Comparison of ENCODE assay signal across 19 cellular contexts in genomic region chr2:85907671-85908157, GRCh38. TPM values are rescaled to one million over a fixed set of nuclear protein-coding genes. Genes with fewer than 3 reads are reported as not detected.
DNase-seq lines count a peak whose midpoint lies in the region; ATAC-seq and TF ChIP-seq lines count a peak whose summit lies in the region.
"Had no signal": no experiment of that assay in that cellular context is flagged by ENCODE, and none has a peak within 500 bp of the region (broad histone marks: within the 10 kb centered on the region; RNA-seq: fewer than 3 reads in every experiment).

No MANE protein-coding gene starts in this region.

- POLR2A ChIA-PET in PC-3 (lab: Charles Lee; ENCODE audit: unreplicated experiment): no interaction called here

- H3K9me3 ChIP-seq in PC-3 (ENCODE audit: low read length) (no peaks in the 10 kb centered on the region), osteoblast (ENCODE audit: low read depth, low read length) (no peaks in the 10 kb centered on the region)
- H3K9me3 ChIP-seq: ovary, uterus had no signal

- H3K36me3 ChIP-seq in PC-3 (ENCODE audit: low read depth, low read length) (no peaks in the 10 kb centered on the region), osteoblast (ENCODE audit: insufficient read depth, low read length) (no peaks in the 10 kb centered on the region)
- H3K36me3 ChIP-seq: ovary, uterus had no signal

- no peak for TF ChIP-seq CTCF in PC-3 (conservative IDR thresholded peaks at IDR 0.05; ENCODE audit: low read depth, low read length)
- no peak for TF ChIP-seq CTCF in epithelial cell of esophagus (IDR thresholded peaks at IDR 0.05; ENCODE audit: insufficient read depth, low read depth, low read length, missing control alignments)
- TF ChIP-seq CTCF in osteoblast (IDR thresholded peaks at IDR 0.05; ENCODE audit: extremely low read depth, low read depth, low read length): no peak

- no peaks in the 10 kb centered on the region for H3K27me3 ChIP-seq in PC-3 (ENCODE audit: low read length)
- H3K27me3 ChIP-seq in osteoblast (ENCODE audit: insufficient read depth, low read length): no peaks in the 10 kb centered on the region
- H3K27me3 ChIP-seq: ovary, uterus had no signal

- H3K4me3 ChIP-seq in PC-3 (ENCODE audit: low read length) (no peak overlapping the region), epithelial cell of esophagus (ENCODE audit: low read length) (no peak overlapping the region), osteoblast (ENCODE audit: insufficient read depth, low read length) (no peak overlapping the region)
- H3K4me3 ChIP-seq: ovary, uterus had no signal

- no peaks in the 10 kb centered on the region for H3F3A ChIP-seq in PC-3 (ENCODE audit: low read length, unreplicated experiment)

- DNase-seq in HCEC 1CT (peak; percentile 13), PC-3 (peak; percentile 86), epithelial cell of esophagus (ENCODE audit: low read depth) (peak; percentile 97), osteoblast (ENCODE audit: insufficient read length, low spot score, missing footprints) (peak; percentile 76), erythroblast (lab: John Stamatoyannopoulos, UW) (no peak), KBM-7 (no peak), NCI-H524 treated with DMSO at 0.1 percent for 48 hours (lab: John Stamatoyannopoulos, UW) (no peak), CD1c-positive myeloid dendritic cell (ENCODE audit: extremely low spot score) (no peak)
- DNase-seq: activated CD4-positive, alpha-beta T cell treated with anti-CD3 and anti-CD28 coated beads for 4 hours; activated CD8-positive, alpha-beta memory T cell treated with anti-CD3 and anti-CD28 coated beads, Interleukin-2, amount 50 U/mL, for 48 hours; activated effector memory CD4-positive, alpha-beta T cell treated with anti-CD3 and anti-CD28 coated beads, Interleukin-2, amount 50 U/mL, for 16 hours; amygdala; left ventricle myocardium superior; NCI-H187; NCI-H345; ovary; T1000 had no signal

- no peak overlapping the region for H3K4me2 ChIP-seq in PC-3 (ENCODE audit: low read length)
- no peak overlapping the region for H3K4me2 ChIP-seq in osteoblast (ENCODE audit: insufficient read depth, low read length)

- H3K79me2 ChIP-seq in PC-3 (ENCODE audit: low read length) (no peaks in the 10 kb centered on the region), osteoblast (ENCODE audit: insufficient read depth, low read length) (no peaks in the 10 kb centered on the region)

- no peak overlapping the region for H3K9ac ChIP-seq in PC-3 (ENCODE audit: low read length)

- H4K20me1 ChIP-seq in PC-3 (ENCODE audit: low read length) (no peaks in the 10 kb centered on the region), osteoblast (ENCODE audit: insufficient read depth, low read length) (no peaks in the 10 kb centered on the region)

- in situ Hi-C loops in KBM-7 (cut with MboI; ENCODE audit: low pct_unique_long_range_greater_than_20kb, low sequenced_read_pairs): no loop called here

- intact Hi-C loops in PC-3 (cut with micrococcal nuclease): no loop called here

- TF ChIP-seq POLR2A in erythroblast (IDR thresholded peaks at IDR 0.05; ENCODE audit: low read length): no peak

- H3K4me1 ChIP-seq in PC-3 (ENCODE audit: insufficient read depth, low read length) (peaks cover 13% of the 10 kb centered on the region), osteoblast (ENCODE audit: insufficient read depth, low read length) (peaks cover 30% of the 10 kb centered on the region)

- CTCF ChIA-PET in PC-3 (lab: Charles Lee): no interaction called here

- H3K27ac ChIP-seq in PC-3 (ENCODE audit: low read length) (no peak overlapping the region), osteoblast (ENCODE audit: low read depth, low read length) (no peak overlapping the region)
- H3K27ac ChIP-seq: ovary had no signal

- BruUV-seq in PC-3 (replicated peaks; lab: Mats Ljungman, UMichigan): no TSS peak

- H2AFZ ChIP-seq in PC-3 (ENCODE audit: low read length) (no peak overlapping the region), osteoblast (ENCODE audit: low read length) (peak overlapping the region; percentile 37)

- no peaks in the 10 kb centered on the region for H3K9me2 ChIP-seq in PC-3 (replicated peaks; ENCODE audit: low read length)

- ATAC-seq in PC-3: peak; percentile 71
- ATAC-seq: left ventricle myocardium superior, SK-N-SH treated with all-trans-retinoic acid at 6 μM for 48 hours had no signal

RNA-seq across cellular contexts. Expression of gene ST3GAL5, which starts 18.9 kb away (rescaled TPM):
- 0.87 and 0.98 TPM in 2 replicates for total RNA-seq in PC-3 (2014; rRNA removed)
- total RNA-seq in osteoblast: 17.4 and 17.7 TPM in 2 replicates

Comparison
In these comparisons a context has a peak if more than half of its experiments do, and no peak if none do; other contexts are left out.
1. DNase-seq: peak in HCEC 1CT (single experiment), PC-3 (single experiment), epithelial cell of esophagus (single experiment) and osteoblast (single experiment); none in erythroblast (0 of 2), KBM-7 (single experiment), NCI-H524 treated with DMSO at 0.1 percent for 48 hours (single experiment) and CD1c-positive myeloid dendritic cell (single experiment).